ENCODE assay signal across 8 cellular contexts in genomic region chr6:37535701-37536461, GRCh38. TPM values are rescaled to one million over a fixed set of nuclear protein-coding genes. Genes with fewer than 3 reads are reported as not detected.
DNase-seq lines count a peak whose midpoint lies in the region; ATAC-seq and FAIRE-seq lines count a peak whose summit lies in the region.

No MANE protein-coding gene starts in this region.

- H3K27me3 ChIP-seq in SJCRH30 (peaks cover 32% of the 10 kb centered on the region), right cardiac atrium (ENCODE audit: control insufficient read depth, insufficient read depth) (no peaks in the 10 kb centered on the region)

- 0 out of 2 replicates have a peak, but pooled peaks cover 3% of the 10 kb centered on the region for H3K4me1 ChIP-seq in SJCRH30
- peaks cover 3% of the 10 kb centered on the region for H3K4me1 ChIP-seq in right cardiac atrium (ENCODE audit: control insufficient read depth, insufficient read depth, low read length)

- in situ Hi-C loops in ACHN (cut with HindIII; ENCODE audit: low pct_ligation_motif_present, low pct_unique_long_range_greater_than_20kb, low sequenced_read_pairs) = no loop called here

- DNase-seq in ACHN = peak; percentile 32
- DNase-seq in GM18507 (ENCODE audit: extremely low spot score, insufficient read length, low read depth) = no peak
- no peak for DNase-seq in SJCRH30
- DNase-seq in right cardiac atrium = no peak
- DNase-seq in stimulated activated CD4-positive, alpha-beta T cell treated with anti-CD3 and anti-CD28 coated beads, Interleukin-4, amount 100 ng/mL, for 1 hour = peak; percentile 44
- DNase-seq in HuH-7.5 (ENCODE audit: low spot score) = no peak

- intact Hi-C loops in right cardiac atrium (cut with DNase I) = no loop called here

- WGBS in right cardiac atrium = 2% methylated on average over 54 of the region's 54 CpGs

- H3K27ac ChIP-seq in SJCRH30 (no peak overlapping the region), right cardiac atrium (ENCODE audit: low read length) (no peak overlapping the region)

- ATAC-seq in right cardiac atrium (peak in 1 of 2 donors; percentile 28), HG02763 (IDR thresholded peaks at IDR 0.05; ENCODE audit: unreplicated experiment) (no peak), GM18909 (IDR thresholded peaks at IDR 0.05; ENCODE audit: poor library complexity, unreplicated experiment) (no peak)

- peak; percentile 63 for FAIRE-seq in GM18507 (lab: Jason Lieb, UNC)

- no peaks in the 10 kb centered on the region for H3K9me3 ChIP-seq in SJCRH30 (replicated peaks)
- H3K9me3 ChIP-seq in right cardiac atrium (ENCODE audit: control insufficient read depth, low read length) = no peaks in the 10 kb centered on the region

- no peaks in the 10 kb centered on the region for H3K36me3 ChIP-seq in SJCRH30

- H3K4me3 ChIP-seq in SJCRH30 = peak overlapping the region; percentile 26; the same call in 1 of the 2 replicates
- H3K4me3 ChIP-seq in right cardiac atrium (ENCODE audit: low read length) = peak overlapping the region; percentile 42

RNA-seq across cellular contexts. Expression of gene CCDC167, which starts 36.2 kb away (rescaled TPM):
- total RNA-seq in SJCRH30 (2014; rRNA removed; shearing (Covaris generic)) = 29.0 and 34.1 TPM in 2 replicates
- 10 to 100 TPM; 18.8 to 27.6 (median 20.3) TPM for total RNA-seq in right cardiac atrium
- 63.8 TPM for polyA plus RNA-seq in right cardiac atrium

Comparison
In these comparisons a context has a peak if more than half of its experiments do, and no peak if none do; other contexts are left out.
1. DNase-seq: peak in ACHN (single experiment) and stimulated activated CD4-positive, alpha-beta T cell treated with anti-CD3 and anti-CD28 coated beads, Interleukin-4, amount 100 ng/mL, for 1 hour (single experiment); none in GM18507 (single experiment), SJCRH30 (0 of 2), right cardiac atrium (0 of 3) and HuH-7.5 (single experiment).